Comparison of ENCODE assay signal across 8 cellular contexts in the genomic region with DNA sequence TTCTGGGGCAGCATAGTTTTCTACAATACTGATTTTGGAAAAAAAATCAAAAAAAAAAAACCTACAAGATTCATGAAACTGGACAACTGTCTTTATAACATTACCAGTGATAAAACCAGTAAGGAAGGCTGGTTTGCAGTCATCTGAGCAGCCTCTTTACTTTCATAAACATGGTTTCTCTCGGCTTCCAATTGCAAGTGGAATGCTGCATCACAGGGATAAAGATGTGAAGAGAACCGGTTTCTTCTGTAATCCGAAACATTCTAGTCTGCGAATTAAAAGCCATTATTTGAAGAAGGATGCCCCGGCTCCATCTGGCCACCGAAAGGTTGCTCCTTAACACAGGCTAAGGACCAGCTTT. TPM values are rescaled to one million over a fixed set of nuclear protein-coding genes. Genes with fewer than 3 reads are reported as not detected.
DNase-seq lines count a peak whose midpoint lies in the region; ATAC-seq, FAIRE-seq and TF ChIP-seq lines count a peak whose summit lies in the region.
"Not testable (repeated sequence)": the region's sequence is repeated elsewhere in the genome, so short reads cannot be mapped to it uniquely, and the experiment has no call there.

No MANE protein-coding gene starts in this region.

- not testable (repeated sequence) for H3K9me3 ChIP-seq in CD8-positive, alpha-beta T cell (ENCODE audit: low read length); Karpas-422 (ENCODE audit: low read length); T-helper 17 cell (ENCODE audit: control insufficient read depth, low read length, poor library complexity, severe bottlenecking); adrenal gland (replicated peaks in 1 of 3); parathyroid adenoma (ENCODE audit: control insufficient read depth, low read length); tibial artery

- H4K20me1 ChIP-seq in Karpas-422 (ENCODE audit: insufficient read depth, low read depth, low read length): not testable (repeated sequence)

- peak overlapping the region; percentile 28 for H3K4me3 ChIP-seq in CD8-positive, alpha-beta T cell (ENCODE audit: low read depth, low read length)
- H3K4me3 ChIP-seq in Karpas-422 (ENCODE audit: low read length): peak overlapping the region; percentile 75
- H3K4me3 ChIP-seq in adrenal gland: peak overlapping the region in 2 of 4 donors; percentile 18 to 49
- H3K4me3 ChIP-seq in parathyroid adenoma (ENCODE audit: low read depth, low read length): peak overlapping the region; percentile 60
- peak overlapping the region; percentile 40 to 43 for H3K4me3 ChIP-seq in tibial artery

- peaks cover 22% of the 10 kb centered on the region for H3K4me1 Mint-ChIP-seq in CD8-positive, alpha-beta T cell (ENCODE audit: low read depth)
- H3K4me1 Mint-ChIP-seq in T-helper 17 cell: peaks cover 30% of the 10 kb centered on the region

- intact Hi-C loops in CD8-positive, alpha-beta T cell (cut with DNase I, micrococcal nuclease); adrenal gland (cut with DNase I); tibial artery (cut with DNase I; ENCODE audit: low total_unique reads): not testable (repeated sequence)

- POLR2A ChIA-PET in CD8-positive, alpha-beta T cell (lab: Charles Lee): interaction anchor here (1.2 to 2.4 kb wide), 2 partner anchors 10 to 250 kb away, joined by 3 to 24 read pairs; no protein-coding TSS in a partner anchor

- peak overlapping the region; percentile 77 for H3K9ac ChIP-seq in Karpas-422 (ENCODE audit: low read length)
- not testable (repeated sequence) for H3K9ac ChIP-seq in parathyroid adenoma

- not testable (repeated sequence) for H3K36me3 Mint-ChIP-seq in CD8-positive, alpha-beta T cell; T-helper 17 cell (ENCODE audit: low read depth)

- peaks cover 10% of the 10 kb centered on the region for H3K4me1 ChIP-seq in CD8-positive, alpha-beta T cell (ENCODE audit: insufficient read depth, low read length)
- H3K4me1 ChIP-seq in Karpas-422 (ENCODE audit: low read length): peaks cover 25% of the 10 kb centered on the region
- not testable (repeated sequence) for H3K4me1 ChIP-seq in adrenal gland (replicated peaks in 1 of 2); parathyroid adenoma; tibial artery

- not testable (repeated sequence) for H3K36me3 ChIP-seq in CD8-positive, alpha-beta T cell (ENCODE audit: insufficient read depth, low read length); Karpas-422 (ENCODE audit: insufficient read depth, low read length); adrenal gland (replicated peaks in 1 of 2); parathyroid adenoma (ENCODE audit: control insufficient read depth, insufficient read depth, low read length); tibial artery

- CTCF ChIA-PET in CD8-positive, alpha-beta T cell (lab: Charles Lee): not testable (repeated sequence)

- TF ChIP-seq POLR2A in adrenal gland (IDR thresholded peaks at IDR 0.05): peak; percentile 8 to 38

- H3K27me3 Mint-ChIP-seq in CD8-positive, alpha-beta T cell (ENCODE audit: low read depth): not testable (repeated sequence)
- peaks cover 12% of the 10 kb centered on the region for H3K27me3 Mint-ChIP-seq in T-helper 17 cell

- not testable (repeated sequence) for ATAC-seq in CD8-positive, alpha-beta T cell; T-helper 17 cell

- peak overlapping the region; percentile 77 for H3K4me2 ChIP-seq in Karpas-422 (ENCODE audit: low read depth, low read length, poor library complexity, severe bottlenecking)
- peak overlapping the region; percentile 59 for H3K4me2 ChIP-seq in parathyroid adenoma (ENCODE audit: low read length)

- H3K79me2 ChIP-seq in Karpas-422 (ENCODE audit: low read length); parathyroid adenoma: not testable (repeated sequence)

- H3K9me2 ChIP-seq in Karpas-422 (replicated peaks; ENCODE audit: insufficient read depth, low read length): not testable (repeated sequence)

- H3K27me3 ChIP-seq in CD8-positive, alpha-beta T cell (ENCODE audit: insufficient read depth, low read length); Karpas-422 (ENCODE audit: low read length); adrenal gland; layer of hippocampus (ENCODE audit: control insufficient read depth, insufficient read depth, low read length); parathyroid adenoma (ENCODE audit: control insufficient read depth, insufficient read depth, low read length); tibial artery: not testable (repeated sequence)

- peak; percentile 8 for FAIRE-seq in endometrium (lab: Jason Lieb, UNC)

- H3K9me3 Mint-ChIP-seq in CD8-positive, alpha-beta T cell: not testable (repeated sequence)

- DNase-seq in CD8-positive, alpha-beta T cell; Karpas-422; T-helper 17 cell; adrenal gland; tibial artery: not testable (repeated sequence)

- peak overlapping the region; percentile 100 for H3K27ac Mint-ChIP-seq in CD8-positive, alpha-beta T cell
- peak overlapping the region; percentile 98 for H3K27ac Mint-ChIP-seq in T-helper 17 cell

- not testable (repeated sequence) for TF ChIP-seq CTCF in CD8-positive, alpha-beta T cell (IDR thresholded peaks at IDR 0.05); adrenal gland (IDR thresholded peaks at IDR 0.05); parathyroid adenoma (IDR thresholded peaks at IDR 0.05); tibial artery (IDR thresholded peaks at IDR 0.05)

- H3K27ac ChIP-seq in CD8-positive, alpha-beta T cell (ENCODE audit: low read depth, low read length): peak overlapping the region; percentile 97
- H3K27ac ChIP-seq in Karpas-422 (ENCODE audit: low read length): peak overlapping the region; percentile 80
- H3K27ac ChIP-seq in adrenal gland: peak overlapping the region in 3 of 5 donors; percentile 91 to 97 (median 93)
- peak overlapping the region; percentile 10 for H3K27ac ChIP-seq in layer of hippocampus (ENCODE audit: low read depth, low read length)
- H3K27ac ChIP-seq in parathyroid adenoma: not testable (repeated sequence)
- H3K27ac ChIP-seq in tibial artery: peak overlapping the region; percentile 79 to 85

- H2AFZ ChIP-seq in Karpas-422 (ENCODE audit: low read length): 0 out of 2 replicates have a peak overlapping the region, but pooled peaks have one; percentile 9
- H2AFZ ChIP-seq in parathyroid adenoma: not testable (repeated sequence)

- peak overlapping the region; percentile 83 for H3K4me3 Mint-ChIP-seq in CD8-positive, alpha-beta T cell
- peak overlapping the region; percentile 69 for H3K4me3 Mint-ChIP-seq in T-helper 17 cell

- WGBS in adrenal gland, 4 donors: 1 to 3% (median 2%) methylated on average over 5 to 6 of the region's 6 CpGs

RNA-seq across cellular contexts. Expression of gene RNU1-2, which starts 0.6 kb away (rescaled TPM):
- total RNA-seq in CD8-positive, alpha-beta T cell: 1,000 to 10,000 TPM; 3,774 to 3,852 TPM
- under 0.01 TPM in 2 replicates for total RNA-seq in Karpas-422 (2014; rRNA removed; shearing (Covaris generic); ENCODE audit: low replicate concordance)
- total RNA-seq in T-helper 17 cell: 1,000 to 10,000 TPM; 3,182 to 3,922 TPM
- total RNA-seq in adrenal gland: 1,000 to 10,000 TPM in 3 of 8 donors, 100 to 1,000 TPM in 1, under 1 TPM in 3, not detected in 1; under 0.01 to 2,119 (median 890) TPM
- polyA plus RNA-seq in adrenal gland: not detected

RNA-seq across cellular contexts. Expression of gene CROCC, which starts 26.5 kb away (rescaled TPM):
- 10 to 100 TPM; 51.2 to 54.0 TPM for total RNA-seq in CD8-positive, alpha-beta T cell
- total RNA-seq in Karpas-422 (2014; rRNA removed; shearing (Covaris generic); ENCODE audit: low replicate concordance): 12.1 and 29.1 TPM in 2 replicates
- 10 to 100 TPM; 52.4 to 55.9 TPM for total RNA-seq in T-helper 17 cell
- total RNA-seq in adrenal gland: 10 to 100 TPM in 7 of 8 donors, 1 to 10 TPM in 1; 5.6 to 34.0 (median 19.2) TPM
- polyA plus RNA-seq in adrenal gland: 100 to 1,000 TPM in 1 of 3 donors, 10 to 100 TPM in 1, 1 to 10 TPM in 1; 2.3 to 151 (median 58.7) TPM
